ENCODE assay signal across 8 cellular contexts in genomic region chr6:32192608-32193039, GRCh38. TPM values are rescaled to one million over a fixed set of nuclear protein-coding genes. Genes with fewer than 3 reads are reported as not detected.
DNase-seq lines count a peak whose midpoint lies in the region; ATAC-seq, FAIRE-seq and TF ChIP-seq lines count a peak whose summit lies in the region.

TSS of gene GPSM3 (minus strand) at chr6:32192643. CDS start at chr6:32192513, 130 bp downstream.

- no peaks in the 10 kb centered on the region for H3K27me3 ChIP-seq in SJSA1 (replicated peaks)
- no peaks in the 10 kb centered on the region for H3K27me3 ChIP-seq in astrocyte (ENCODE audit: insufficient read depth, low read length)
- H3K27me3 ChIP-seq in layer of hippocampus (ENCODE audit: control insufficient read depth, insufficient read depth, low read length) = no peaks in the 10 kb centered on the region

- H3K9me3 ChIP-seq in SJSA1 (replicated peaks) = no peaks in the 10 kb centered on the region
- H3K9me3 ChIP-seq in astrocyte (ENCODE audit: insufficient read depth, low read depth, low read length) = no peaks in the 10 kb centered on the region

- no peaks in the 10 kb centered on the region for H3K9me3 Mint-ChIP-seq in astrocyte (ENCODE audit: unreplicated experiment)

- ATAC-seq in GM18519 (IDR thresholded peaks at IDR 0.05; ENCODE audit: low FRiP score, unreplicated experiment) = no peak

- no peak for FAIRE-seq in astrocyte (lab: Jason Lieb, UNC)

- peaks cover 65% of the 10 kb centered on the region for H3K4me1 ChIP-seq in SJSA1 (replicated peaks)
- peaks cover 39% of the 10 kb centered on the region for H3K4me1 ChIP-seq in astrocyte (ENCODE audit: insufficient read depth, low read length)

- H3K27ac ChIP-seq in SJSA1 = peak within 1 kb of the TSS; percentile 62
- H3K27ac ChIP-seq in astrocyte (ENCODE audit: low read depth, low read length) = peak within 1 kb of the TSS; percentile 34
- H3K27ac ChIP-seq in layer of hippocampus (ENCODE audit: low read depth, low read length) = peak within 1 kb of the TSS; percentile 98

- no peaks in the 10 kb centered on the region for H3K27me3 Mint-ChIP-seq in astrocyte (ENCODE audit: low read depth, unreplicated experiment)

- H4K20me1 ChIP-seq in astrocyte (ENCODE audit: insufficient read depth, low read length) = no peaks in the 10 kb centered on the region

- H3K36me3 ChIP-seq in SJSA1 (peaks cover 13% of the 10 kb centered on the region), astrocyte (ENCODE audit: insufficient read depth, low read length) (no peaks in the 10 kb centered on the region)

- DNase-seq in H4 (ENCODE audit: low spot score) = peak; percentile 55
- peak; percentile 68 to 75 for DNase-seq in SJSA1 (ENCODE audit: low read depth in 1 of 2, low spot score in 2 of 2)
- DNase-seq in astrocyte (ENCODE audit: low read depth) = no peak
- DNase-seq in stimulated activated naive CD4-positive, alpha-beta T cell (lab: John Stamatoyannopoulos, UW) = peak; percentile 28 to 80 (median 66)
- DNase-seq in hepatic stellate cell (ENCODE audit: low spot score) = no peak
- DNase-seq in GM19240 (ENCODE audit: insufficient read length, low spot score) = no peak

- peaks cover 2% of the 10 kb centered on the region for H3K36me3 Mint-ChIP-seq in astrocyte (ENCODE audit: low read depth, unreplicated experiment)

- peak within 1 kb of the TSS; percentile 9; the same call in 1 of the 2 replicates for H3K4me3 ChIP-seq in SJSA1
- peak within 1 kb of the TSS; percentile 25 for H3K4me3 ChIP-seq in astrocyte (ENCODE audit: insufficient read depth, low read depth, low read length)

- H3K27ac Mint-ChIP-seq in astrocyte (ENCODE audit: unreplicated experiment) = peak within 1 kb of the TSS; percentile 58

- H3K9ac ChIP-seq in astrocyte (ENCODE audit: low read length) = peak within 1 kb of the TSS; percentile 33

- peak within 1 kb of the TSS; percentile 80 for H3K4me2 ChIP-seq in astrocyte (ENCODE audit: low read length)

- peaks cover 29% of the 10 kb centered on the region for H3K79me2 ChIP-seq in astrocyte (ENCODE audit: insufficient read depth, low read length)

- no peak for TF ChIP-seq CTCF in astrocyte (IDR thresholded peaks at IDR 0.05; ENCODE audit: insufficient read depth, low read depth, low read length)

- H3K4me3 Mint-ChIP-seq in astrocyte (ENCODE audit: unreplicated experiment) = peak within 1 kb of the TSS; percentile 70

- peak within 1 kb of the TSS; percentile 54 for H2AFZ ChIP-seq in astrocyte (ENCODE audit: low read depth, low read length)

- H3K4me1 Mint-ChIP-seq in astrocyte (ENCODE audit: low read depth, unreplicated experiment) = peaks cover 29% of the 10 kb centered on the region

RNA-seq across cellular contexts. Expression of gene GPSM3, which starts in this region (rescaled TPM):
- 3.2 and 3.9 TPM in 2 replicates for total RNA-seq in H4 (2014; rRNA removed; shearing (Covaris generic))
- 15.3 and 16.2 TPM in 2 replicates for total RNA-seq in SJSA1 (2014; rRNA removed; shearing (Covaris generic))
- 9.6 and 10.2 TPM in 2 replicates for total RNA-seq in astrocyte

Comparison
In these comparisons a context has a peak if more than half of its experiments do, and no peak if none do; other contexts are left out.
1. DNase-seq: peak in H4 (single experiment), SJSA1 (2 of 2) and stimulated activated naive CD4-positive, alpha-beta T cell (6 of 6); none in astrocyte (single experiment), hepatic stellate cell (single experiment) and GM19240 (single experiment).
2. H3K27ac ChIP-seq: peak in every context shown above with its lines; median percentile 98 in layer of hippocampus; 62 in SJSA1; 34 in astrocyte.